ENCODE assay signal across 20 cellular contexts in genomic region chr18:34857310-34857709, GRCh38.
DNase-seq lines count a peak whose midpoint lies in the region; ATAC-seq and TF ChIP-seq lines count a peak whose summit lies in the region.
"Had no signal": no experiment of that assay in that cellular context is flagged by ENCODE, and none has a peak within 500 bp of the region (broad histone marks: within the 10 kb centered on the region; RNA-seq: fewer than 3 reads in every experiment).

No MANE protein-coding gene starts in this region.

- H3K27me3 ChIP-seq in MG63 (no peaks in the 10 kb centered on the region), psoas muscle (ENCODE audit: insufficient read depth in 3 of 3, low read length in 2 of 3) (no peaks in the 10 kb centered on the region)

- H3K4me1 Mint-ChIP-seq in activated T-helper 2 cell treated with anti-CD3 and anti-CD28 coated beads, Interferon-gamma antibody, Interleukin-2, Interleukin-4, amounts not matched to agents 10 μg/mL and 5 μg/mL and 100 μg/mL, durations not matched to agents 14 hours and 24 hours and 36 hours (ENCODE audit: low read depth) = peaks cover 8% of the 10 kb centered on the region

- H3K36me3 ChIP-seq in MG63 = no peaks in the 10 kb centered on the region
- peaks cover 6 to 43% of the 10 kb centered on the region in 2 donors for H3K36me3 ChIP-seq in psoas muscle (ENCODE audit: insufficient read depth in 1 of 2, low read depth in 1 of 2)

- DNase-seq in ELR (ENCODE audit: low read depth) (peak; percentile 12), MG63 (peak; percentile 0), foreskin fibroblast (peak; percentile 9 to 31), psoas muscle (no peak), epidermal melanocyte (ENCODE audit: insufficient read length, low spot score) (no peak)
- DNase-seq in activated T-helper 2 cell treated with anti-CD3 and anti-CD28 coated beads, Interferon-gamma antibody, Interleukin-2, Interleukin-4, amounts not matched to agents 10 μg/mL and 5 μg/mL and 100 μg/mL, durations not matched to agents 14 hours and 24 hours and 36 hours (ENCODE audit: low spot score) = no peak
- DNase-seq: EL, NCI-H1092 treated with DMSO at 0.1 percent for 48 hours, NCI-H1436 treated with DMSO at 0.1 percent for 48 hours, NCI-H2029 treated with DMSO at 0.1 percent for 48 hours, NCI-H2171, NCI-H345, NCI-H524, NCI-H82, Right ventricle myocardium superior had no signal

- no peaks in the 10 kb centered on the region for H3K36me3 Mint-ChIP-seq in activated T-helper 2 cell treated with anti-CD3 and anti-CD28 coated beads, Interferon-gamma antibody, Interleukin-2, Interleukin-4, amounts not matched to agents 10 μg/mL and 5 μg/mL and 100 μg/mL, durations not matched to agents 14 hours and 24 hours and 36 hours (ENCODE audit: low read depth)

- no peaks in the 10 kb centered on the region for H3K9me3 Mint-ChIP-seq in activated T-helper 2 cell treated with anti-CD3 and anti-CD28 coated beads, Interferon-gamma antibody, Interleukin-2, Interleukin-4, amounts not matched to agents 10 μg/mL and 5 μg/mL and 100 μg/mL, durations not matched to agents 14 hours and 24 hours and 36 hours

- peak overlapping the region; percentile 50 for H3K27ac ChIP-seq in psoas muscle
- H3K27ac ChIP-seq: C4-2B, HL-60 had no signal

- 62 to 70% (median 66%) methylated on average over 3 of the region's 3 CpGs for WGBS in psoas muscle, 3 donors

- TF ChIP-seq CTCF in foreskin fibroblast (IDR thresholded peaks at IDR 0.05; ENCODE audit: low read depth, low read length) (no peak), psoas muscle (IDR thresholded peaks at IDR 0.05) (no peak)

- H3K4me3 Mint-ChIP-seq in activated T-helper 2 cell treated with anti-CD3 and anti-CD28 coated beads, Interferon-gamma antibody, Interleukin-2, Interleukin-4, amounts not matched to agents 10 μg/mL and 5 μg/mL and 100 μg/mL, durations not matched to agents 14 hours and 24 hours and 36 hours (ENCODE audit: low read depth) = no peak overlapping the region

- H3K27me3 Mint-ChIP-seq in activated T-helper 2 cell treated with anti-CD3 and anti-CD28 coated beads, Interferon-gamma antibody, Interleukin-2, Interleukin-4, amounts not matched to agents 10 μg/mL and 5 μg/mL and 100 μg/mL, durations not matched to agents 14 hours and 24 hours and 36 hours (ENCODE audit: low read depth) = peaks cover 53% of the 10 kb centered on the region

- H3K9me3 ChIP-seq in MG63 (no peaks in the 10 kb centered on the region), psoas muscle (no peaks in the 10 kb centered on the region)

- no peak overlapping the region for H3K27ac Mint-ChIP-seq in activated T-helper 2 cell treated with anti-CD3 and anti-CD28 coated beads, Interferon-gamma antibody, Interleukin-2, Interleukin-4, amounts not matched to agents 10 μg/mL and 5 μg/mL and 100 μg/mL, durations not matched to agents 14 hours and 24 hours and 36 hours

- H3K4me3 ChIP-seq in MG63 = no peak overlapping the region
- H3K4me3 ChIP-seq in foreskin fibroblast (ENCODE audit: low read depth in 1 of 2, low read length in 2 of 2) = no peak overlapping the region
- no peak overlapping the region for H3K4me3 ChIP-seq in psoas muscle
- H3K4me3 ChIP-seq: K562 had no signal

- intact Hi-C loops in psoas muscle (cut with DNase I) = no loop called here
- intact Hi-C loops in activated T-helper 2 cell treated with anti-CD3 and anti-CD28 coated beads, Interferon-gamma antibody, Interleukin-2, Interleukin-4, amounts not matched to agents 10 μg/mL and 5 μg/mL and 100 μg/mL, durations not matched to agents 14 hours and 24 hours and 36 hours (cut with micrococcal nuclease) = no loop called here

- ATAC-seq in psoas muscle (peak; percentile 40 to 79 (median 69)), HG02610 (IDR thresholded peaks at IDR 0.05; ENCODE audit: unreplicated experiment) (no peak)
- ATAC-seq: HepG2, K562 had no signal

- peaks cover 2% of the 10 kb centered on the region for H3K4me1 ChIP-seq in psoas muscle

Comparison
In these comparisons a context has a peak if more than half of its experiments do, and no peak if none do; other contexts are left out.
1. DNase-seq: peak in ELR (single experiment), MG63 (single experiment) and foreskin fibroblast (2 of 2); none in psoas muscle (0 of 2), epidermal melanocyte (single experiment) and activated T-helper 2 cell treated with anti-CD3 and anti-CD28 coated beads, Interferon-gamma antibody, Interleukin-2, Interleukin-4, amounts not matched to agents 10 μg/mL and 5 μg/mL and 100 μg/mL, durations not matched to agents 14 hours and 24 hours and 36 hours (single experiment).